24 cellular contexts compared by ENCODE assay signal in the genomic region with DNA sequence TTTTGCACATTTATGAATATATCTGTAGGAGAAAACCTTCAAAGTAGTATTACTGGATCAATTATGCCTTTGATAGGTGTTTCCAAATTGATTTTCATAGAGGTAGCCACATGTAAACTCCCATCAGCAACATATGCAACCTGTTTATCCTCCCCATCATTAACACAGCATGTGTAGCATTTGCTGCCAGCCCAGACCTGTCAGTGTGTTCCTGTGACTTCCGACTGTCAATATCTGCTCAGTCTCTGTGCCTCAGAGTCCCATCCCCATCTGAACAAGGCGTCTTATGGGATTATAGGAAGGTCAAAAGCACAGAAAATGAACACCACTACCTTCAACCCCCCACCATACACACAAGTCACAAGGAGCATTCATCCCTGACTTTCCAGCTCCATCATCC.
DNase-seq lines count a peak whose midpoint lies in the region; ATAC-seq lines count a peak whose summit lies in the region.
"Had no signal": no experiment of that assay in that cellular context is flagged by ENCODE, and none has a peak within 500 bp of the region (broad histone marks: within the 10 kb centered on the region; RNA-seq: fewer than 3 reads in every experiment).

No MANE protein-coding gene starts in this region.

- DNase-seq in DMS153 treated with DMSO at 0.1 percent for 48 hours (lab: John Stamatoyannopoulos, UW; ENCODE audit: unreplicated experiment) (peak; percentile 63), NCI-H146 (lab: John Stamatoyannopoulos, UW) (peak; percentile 89), NCI-H345 (lab: John Stamatoyannopoulos, UW) (peak; percentile 45), cerebellar cortex (ENCODE audit: low spot score) (peak; percentile 62), GOT3 (lab: John Stamatoyannopoulos, UW) (no peak)
- DNase-seq in activated CD8-positive, alpha-beta memory T cell treated with anti-CD3 and anti-CD28 coated beads for 24 hours: no peak
- DNase-seq: activated CD4-positive, alpha-beta T cell treated with anti-CD3 and anti-CD28 coated beads, Interleukin-2, amount 10 ng/mL, durations not matched to agents 7 days and 5 days; activated CD8-positive, alpha-beta memory T cell treated with anti-CD3 and anti-CD28 coated beads, Interleukin-2, amount 10 ng/mL, durations not matched to agents 7 days and 5 days; activated naive CD4-positive, alpha-beta T cell treated with Interleukin-2 at 50 U/mL for 16 hours; activated T-cell treated with anti-CD3 and anti-CD28 coated beads, Interleukin-2, amount 50 U/mL, for 72 hours; gastrocnemius medialis; H9; hippocampal formation; immature natural killer cell; IMR-90; NCI-H1048; NCI-H446; nephron progenitor cell; ovary; Right ventricle myocardium superior; small intestine; stimulated activated CD4-positive, alpha-beta T cell treated with anti-CD3 and anti-CD28 coated beads, Interleukin-2, amount 100 ng/mL, for 24 hours; upper lobe of left lung had no signal

- no peak for ATAC-seq in GM21825 (IDR thresholded peaks at IDR 0.05; ENCODE audit: unreplicated experiment)
- ATAC-seq: activated CD8-positive, alpha-beta memory T cell treated with anti-CD3 and anti-CD28 coated beads, Interleukin-2, amount 10 ng/mL, durations not matched to agents 7 days and 5 days; activated T-cell treated with anti-CD3 and anti-CD28 coated beads, Interleukin-2, amount 50 U/mL, for 72 hours; gastrocnemius medialis had no signal

Comparison
In these comparisons a context has a peak if more than half of its experiments do, and no peak if none do; other contexts are left out.
1. DNase-seq: peak in DMS153 treated with DMSO at 0.1 percent for 48 hours (single experiment), NCI-H146 (single experiment), NCI-H345 (single experiment) and cerebellar cortex (single experiment); none in activated CD8-positive, alpha-beta memory T cell treated with anti-CD3 and anti-CD28 coated beads for 24 hours (single experiment) and GOT3 (single experiment).